ENCODE assay signal across 1 cellular context in the genomic region with DNA sequence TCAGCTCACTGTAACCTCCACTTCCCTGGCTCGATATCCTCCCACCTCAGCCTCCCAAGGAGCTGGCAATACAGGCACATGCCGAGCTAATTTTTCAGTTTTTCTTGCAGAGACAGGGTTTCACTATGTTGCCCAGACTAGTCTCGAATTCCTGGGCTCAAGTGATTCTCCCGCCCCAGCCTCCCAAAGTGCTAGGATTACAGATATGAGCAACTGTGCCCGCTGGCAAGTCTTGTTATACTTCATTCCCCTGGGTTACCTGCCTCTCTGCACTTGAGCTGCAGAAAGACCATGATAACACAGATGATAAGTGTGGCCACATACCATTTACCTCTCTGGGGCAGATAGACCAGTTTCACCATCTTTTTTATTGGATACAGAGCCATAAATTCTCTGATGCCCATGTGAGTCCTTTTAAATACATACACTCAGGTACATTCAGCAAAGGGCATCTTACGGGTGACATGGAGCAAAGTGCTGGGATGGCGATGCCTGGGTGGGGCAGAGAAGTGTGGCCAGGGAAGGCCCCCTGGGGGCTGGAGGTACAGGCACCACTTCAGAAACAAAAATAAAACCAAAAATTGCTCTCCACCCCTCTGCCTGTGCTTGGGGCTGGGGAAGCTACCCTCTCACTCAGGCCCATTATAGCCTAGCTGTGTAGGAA.
A peak's percentile ranks its signal among the peaks of the same experiment; 100 is the strongest.
TF ChIP-seq lines count a peak whose summit lies in the region.

No MANE protein-coding gene starts in this region.

TF ChIP-seq in HepG2, 621 proteins besides CTCF, POLR2A, EP300 and RAD21 (continues in another document):
- TF ChIP-seq ZNF296 (CRISPR knock-in tag; conservative IDR thresholded peaks at IDR 0.05), result no peak
- peak; percentile 62 for TF ChIP-seq POLR2G (IDR thresholded peaks at IDR 0.05; ENCODE audit: low read depth, low read length)
- TF ChIP-seq, protein P1, sequence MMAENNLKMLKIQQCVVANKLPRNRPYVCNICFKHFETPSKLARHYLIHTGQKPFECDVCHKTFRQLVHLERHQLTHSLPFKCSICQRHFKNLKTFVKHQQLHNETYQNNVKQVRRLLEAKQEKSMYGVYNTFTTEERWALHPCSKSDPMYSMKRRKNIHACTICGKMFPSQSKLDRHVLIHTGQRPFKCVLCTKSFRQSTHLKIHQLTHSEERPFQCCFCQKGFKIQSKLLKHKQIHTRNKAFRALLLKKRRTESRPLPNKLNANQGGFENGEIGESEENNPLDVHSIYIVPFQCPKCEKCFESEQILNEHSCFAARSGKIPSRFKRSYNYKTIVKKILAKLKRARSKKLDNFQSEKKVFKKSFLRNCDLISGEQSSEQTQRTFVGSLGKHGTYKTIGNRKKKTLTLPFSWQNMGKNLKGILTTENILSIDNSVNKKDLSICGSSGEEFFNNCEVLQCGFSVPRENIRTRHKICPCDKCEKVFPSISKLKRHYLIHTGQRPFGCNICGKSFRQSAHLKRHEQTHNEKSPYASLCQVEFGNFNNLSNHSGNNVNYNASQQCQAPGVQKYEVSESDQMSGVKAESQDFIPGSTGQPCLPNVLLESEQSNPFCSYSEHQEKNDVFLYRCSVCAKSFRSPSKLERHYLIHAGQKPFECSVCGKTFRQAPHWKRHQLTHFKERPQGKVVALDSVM (CRISPR knock-in tag; IDR thresholded peaks at IDR 0.05), result peak; percentile 29; the same call in 1 of the 2 replicates
- no peak for TF ChIP-seq ZNF841 (CRISPR knock-in tag; IDR thresholded peaks at IDR 0.05; ENCODE audit: borderline replicate concordance)
- TF ChIP-seq, protein P2, sequence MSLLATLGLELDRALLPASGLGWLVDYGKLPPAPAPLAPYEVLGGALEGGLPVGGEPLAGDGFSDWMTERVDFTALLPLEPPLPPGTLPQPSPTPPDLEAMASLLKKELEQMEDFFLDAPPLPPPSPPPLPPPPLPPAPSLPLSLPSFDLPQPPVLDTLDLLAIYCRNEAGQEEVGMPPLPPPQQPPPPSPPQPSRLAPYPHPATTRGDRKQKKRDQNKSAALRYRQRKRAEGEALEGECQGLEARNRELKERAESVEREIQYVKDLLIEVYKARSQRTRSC (CRISPR knock-in tag; IDR thresholded peaks at IDR 0.05; ENCODE audit: low read depth), result 0 out of 2 replicates have a peak, but pooled peaks have one; percentile 67
- TF ChIP-seq SP140L (CRISPR knock-in tag; IDR thresholded peaks at IDR 0.05; ENCODE audit: borderline replicate concordance), result no peak
- no peak for TF ChIP-seq HOXA3 (CRISPR knock-in tag; IDR thresholded peaks at IDR 0.05)
- no peak for TF ChIP-seq ZBTB20 (CRISPR knock-in tag; IDR thresholded peaks at IDR 0.05; ENCODE audit: borderline replicate concordance, low read depth)
- TF ChIP-seq, protein P3, sequence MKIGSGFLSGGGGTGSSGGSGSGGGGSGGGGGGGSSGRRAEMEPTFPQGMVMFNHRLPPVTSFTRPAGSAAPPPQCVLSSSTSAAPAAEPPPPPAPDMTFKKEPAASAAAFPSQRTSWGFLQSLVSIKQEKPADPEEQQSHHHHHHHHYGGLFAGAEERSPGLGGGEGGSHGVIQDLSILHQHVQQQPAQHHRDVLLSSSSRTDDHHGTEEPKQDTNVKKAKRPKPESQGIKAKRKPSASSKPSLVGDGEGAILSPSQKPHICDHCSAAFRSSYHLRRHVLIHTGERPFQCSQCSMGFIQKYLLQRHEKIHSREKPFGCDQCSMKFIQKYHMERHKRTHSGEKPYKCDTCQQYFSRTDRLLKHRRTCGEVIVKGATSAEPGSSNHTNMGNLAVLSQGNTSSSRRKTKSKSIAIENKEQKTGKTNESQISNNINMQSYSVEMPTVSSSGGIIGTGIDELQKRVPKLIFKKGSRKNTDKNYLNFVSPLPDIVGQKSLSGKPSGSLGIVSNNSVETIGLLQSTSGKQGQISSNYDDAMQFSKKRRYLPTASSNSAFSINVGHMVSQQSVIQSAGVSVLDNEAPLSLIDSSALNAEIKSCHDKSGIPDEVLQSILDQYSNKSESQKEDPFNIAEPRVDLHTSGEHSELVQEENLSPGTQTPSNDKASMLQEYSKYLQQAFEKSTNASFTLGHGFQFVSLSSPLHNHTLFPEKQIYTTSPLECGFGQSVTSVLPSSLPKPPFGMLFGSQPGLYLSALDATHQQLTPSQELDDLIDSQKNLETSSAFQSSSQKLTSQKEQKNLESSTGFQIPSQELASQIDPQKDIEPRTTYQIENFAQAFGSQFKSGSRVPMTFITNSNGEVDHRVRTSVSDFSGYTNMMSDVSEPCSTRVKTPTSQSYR (CRISPR knock-in tag; IDR thresholded peaks at IDR 0.05; ENCODE audit: borderline replicate concordance), result no peak
- TF ChIP-seq, protein P4, sequence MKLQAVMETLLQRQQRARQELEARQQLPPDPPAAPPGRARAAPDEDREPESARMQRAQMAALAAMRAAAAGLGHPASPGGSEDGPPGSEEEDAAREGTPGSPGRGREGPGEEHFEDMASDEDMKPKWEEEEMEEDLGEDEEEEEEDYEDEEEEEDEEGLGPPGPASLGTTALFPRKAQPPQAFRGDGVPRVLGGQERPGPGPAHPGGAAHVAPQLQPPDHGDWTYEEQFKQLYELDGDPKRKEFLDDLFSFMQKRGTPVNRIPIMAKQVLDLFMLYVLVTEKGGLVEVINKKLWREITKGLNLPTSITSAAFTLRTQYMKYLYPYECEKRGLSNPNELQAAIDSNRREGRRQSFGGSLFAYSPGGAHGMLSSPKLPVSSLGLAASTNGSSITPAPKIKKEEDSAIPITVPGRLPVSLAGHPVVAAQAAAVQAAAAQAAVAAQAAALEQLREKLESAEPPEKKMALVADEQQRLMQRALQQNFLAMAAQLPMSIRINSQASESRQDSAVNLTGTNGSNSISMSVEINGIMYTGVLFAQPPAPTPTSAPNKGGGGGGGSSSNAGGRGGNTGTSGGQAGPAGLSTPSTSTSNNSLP (IDR thresholded peaks at IDR 0.05; ENCODE audit: low read depth, low read length), result no peak
- no peak for TF ChIP-seq SKI (IDR thresholded peaks at IDR 0.05; ENCODE audit: partially characterized antibody)
- TF ChIP-seq, protein P5, sequence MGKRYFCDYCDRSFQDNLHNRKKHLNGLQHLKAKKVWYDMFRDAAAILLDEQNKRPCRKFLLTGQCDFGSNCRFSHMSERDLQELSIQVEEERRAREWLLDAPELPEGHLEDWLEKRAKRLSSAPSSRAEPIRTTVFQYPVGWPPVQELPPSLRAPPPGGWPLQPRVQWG (CRISPR knock-in tag; IDR thresholded peaks at IDR 0.05; ENCODE audit: borderline replicate concordance, low read depth), result no peak
- TF ChIP-seq ZBTB7B (CRISPR knock-in tag; IDR thresholded peaks at IDR 0.05), result no peak
- TF ChIP-seq, protein P6, sequence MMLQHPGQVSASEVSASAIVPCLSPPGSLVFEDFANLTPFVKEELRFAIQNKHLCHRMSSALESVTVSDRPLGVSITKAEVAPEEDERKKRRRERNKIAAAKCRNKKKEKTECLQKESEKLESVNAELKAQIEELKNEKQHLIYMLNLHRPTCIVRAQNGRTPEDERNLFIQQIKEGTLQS (CRISPR knock-in tag; IDR thresholded peaks at IDR 0.05), result no peak
- no peak for TF ChIP-seq ZNF432 (CRISPR knock-in tag; IDR thresholded peaks at IDR 0.05; ENCODE audit: borderline replicate concordance)
- no peak for TF ChIP-seq GTF3A (CRISPR knock-in tag; conservative IDR thresholded peaks at IDR 0.05)
- TF ChIP-seq, protein P7, sequence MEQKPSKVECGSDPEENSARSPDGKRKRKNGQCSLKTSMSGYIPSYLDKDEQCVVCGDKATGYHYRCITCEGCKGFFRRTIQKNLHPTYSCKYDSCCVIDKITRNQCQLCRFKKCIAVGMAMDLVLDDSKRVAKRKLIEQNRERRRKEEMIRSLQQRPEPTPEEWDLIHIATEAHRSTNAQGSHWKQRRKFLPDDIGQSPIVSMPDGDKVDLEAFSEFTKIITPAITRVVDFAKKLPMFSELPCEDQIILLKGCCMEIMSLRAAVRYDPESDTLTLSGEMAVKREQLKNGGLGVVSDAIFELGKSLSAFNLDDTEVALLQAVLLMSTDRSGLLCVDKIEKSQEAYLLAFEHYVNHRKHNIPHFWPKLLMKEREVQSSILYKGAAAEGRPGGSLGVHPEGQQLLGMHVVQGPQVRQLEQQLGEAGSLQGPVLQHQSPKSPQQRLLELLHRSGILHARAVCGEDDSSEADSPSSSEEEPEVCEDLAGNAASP (CRISPR knock-in tag; IDR thresholded peaks at IDR 0.05; ENCODE audit: borderline replicate concordance), result no peak
- TF ChIP-seq ZNF629 (CRISPR knock-in tag; conservative IDR thresholded peaks at IDR 0.05), result no peak
- TF ChIP-seq, protein P8, sequence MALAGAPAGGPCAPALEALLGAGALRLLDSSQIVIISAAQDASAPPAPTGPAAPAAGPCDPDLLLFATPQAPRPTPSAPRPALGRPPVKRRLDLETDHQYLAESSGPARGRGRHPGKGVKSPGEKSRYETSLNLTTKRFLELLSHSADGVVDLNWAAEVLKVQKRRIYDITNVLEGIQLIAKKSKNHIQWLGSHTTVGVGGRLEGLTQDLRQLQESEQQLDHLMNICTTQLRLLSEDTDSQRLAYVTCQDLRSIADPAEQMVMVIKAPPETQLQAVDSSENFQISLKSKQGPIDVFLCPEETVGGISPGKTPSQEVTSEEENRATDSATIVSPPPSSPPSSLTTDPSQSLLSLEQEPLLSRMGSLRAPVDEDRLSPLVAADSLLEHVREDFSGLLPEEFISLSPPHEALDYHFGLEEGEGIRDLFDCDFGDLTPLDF (CRISPR knock-in tag; IDR thresholded peaks at IDR 0.05), result no peak
- no peak for TF ChIP-seq ZC3H4 (CRISPR knock-in tag; IDR thresholded peaks at IDR 0.05; ENCODE audit: borderline replicate concordance)
- 0 out of 2 replicates have a peak, but pooled peaks have one; percentile 11 for TF ChIP-seq NR2C2 (CRISPR knock-in tag; IDR thresholded peaks at IDR 0.05; ENCODE audit: borderline replicate concordance)
- TF ChIP-seq, protein P9, sequence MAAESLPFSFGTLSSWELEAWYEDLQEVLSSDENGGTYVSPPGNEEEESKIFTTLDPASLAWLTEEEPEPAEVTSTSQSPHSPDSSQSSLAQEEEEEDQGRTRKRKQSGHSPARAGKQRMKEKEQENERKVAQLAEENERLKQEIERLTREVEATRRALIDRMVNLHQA (CRISPR knock-in tag; IDR thresholded peaks at IDR 0.05), result no peak
- TF ChIP-seq ZFP36 (IDR thresholded peaks at IDR 0.05; ENCODE audit: borderline replicate concordance, low read depth, low read length, partially characterized antibody), result no peak
- TF ChIP-seq CCAR2 (optimal IDR thresholded peaks at IDR 0.05; ENCODE audit: low read depth, low read length), result no peak
- TF ChIP-seq, protein P10, sequence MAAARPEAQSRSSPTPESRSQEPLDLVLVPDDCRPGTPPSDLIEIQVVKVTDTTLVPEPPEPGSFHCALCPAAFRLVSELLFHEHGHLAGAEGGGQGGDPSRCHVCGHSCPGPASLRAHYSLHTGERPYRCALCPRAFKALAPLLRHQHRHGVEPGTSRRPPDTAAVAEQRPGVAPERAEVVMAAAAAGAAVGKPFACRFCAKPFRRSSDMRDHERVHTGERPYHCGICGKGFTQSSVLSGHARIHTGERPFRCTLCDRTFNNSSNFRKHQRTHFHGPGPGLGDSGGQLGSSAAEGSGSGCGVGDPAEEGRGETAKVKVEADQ (CRISPR knock-in tag; IDR thresholded peaks at IDR 0.05; ENCODE audit: borderline replicate concordance), result no peak
- TF ChIP-seq ZNF251 (CRISPR knock-in tag; IDR thresholded peaks at IDR 0.05), result no peak
- TF ChIP-seq GATA4 (IDR thresholded peaks at IDR 0.05; ENCODE audit: borderline replicate concordance, low read depth), result no peak
- no peak for TF ChIP-seq ZNF670 (CRISPR knock-in tag; IDR thresholded peaks at IDR 0.05; ENCODE audit: borderline replicate concordance)
- TF ChIP-seq STAG1 (CRISPR knock-in tag; IDR thresholded peaks at IDR 0.05), result no peak
- TF ChIP-seq, protein P11, sequence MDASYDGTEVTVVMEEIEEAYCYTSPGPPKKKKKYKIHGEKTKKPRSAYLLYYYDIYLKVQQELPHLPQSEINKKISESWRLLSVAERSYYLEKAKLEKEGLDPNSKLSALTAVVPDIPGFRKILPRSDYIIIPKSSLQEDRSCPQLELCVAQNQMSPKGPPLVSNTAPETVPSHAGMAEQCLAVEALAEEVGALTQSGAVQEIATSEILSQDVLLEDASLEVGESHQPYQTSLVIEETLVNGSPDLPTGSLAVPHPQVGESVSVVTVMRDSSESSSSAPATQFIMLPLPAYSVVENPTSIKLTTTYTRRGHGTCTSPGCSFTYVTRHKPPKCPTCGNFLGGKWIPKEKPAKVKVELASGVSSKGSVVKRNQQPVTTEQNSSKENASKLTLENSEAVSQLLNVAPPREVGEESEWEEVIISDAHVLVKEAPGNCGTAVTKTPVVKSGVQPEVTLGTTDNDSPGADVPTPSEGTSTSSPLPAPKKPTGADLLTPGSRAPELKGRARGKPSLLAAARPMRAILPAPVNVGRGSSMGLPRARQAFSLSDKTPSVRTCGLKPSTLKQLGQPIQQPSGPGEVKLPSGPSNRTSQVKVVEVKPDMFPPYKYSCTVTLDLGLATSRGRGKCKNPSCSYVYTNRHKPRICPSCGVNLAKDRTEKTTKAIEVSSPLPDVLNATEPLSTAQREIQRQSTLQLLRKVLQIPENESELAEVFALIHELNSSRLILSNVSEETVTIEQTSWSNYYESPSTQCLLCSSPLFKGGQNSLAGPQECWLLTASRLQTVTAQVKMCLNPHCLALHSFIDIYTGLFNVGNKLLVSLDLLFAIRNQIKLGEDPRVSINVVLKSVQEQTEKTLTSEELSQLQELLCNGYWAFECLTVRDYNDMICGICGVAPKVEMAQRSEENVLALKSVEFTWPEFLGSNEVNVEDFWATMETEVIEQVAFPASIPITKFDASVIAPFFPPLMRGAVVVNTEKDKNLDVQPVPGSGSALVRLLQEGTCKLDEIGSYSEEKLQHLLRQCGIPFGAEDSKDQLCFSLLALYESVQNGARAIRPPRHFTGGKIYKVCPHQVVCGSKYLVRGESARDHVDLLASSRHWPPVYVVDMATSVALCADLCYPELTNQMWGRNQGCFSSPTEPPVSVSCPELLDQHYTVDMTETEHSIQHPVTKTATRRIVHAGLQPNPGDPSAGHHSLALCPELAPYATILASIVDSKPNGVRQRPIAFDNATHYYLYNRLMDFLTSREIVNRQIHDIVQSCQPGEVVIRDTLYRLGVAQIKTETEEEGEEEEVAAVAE (CRISPR knock-in tag; IDR thresholded peaks at IDR 0.05; ENCODE audit: borderline replicate concordance), result no peak
- no peak for TF ChIP-seq ZNF207 (IDR thresholded peaks at IDR 0.05; ENCODE audit: borderline replicate concordance)
- TF ChIP-seq, protein P12, sequence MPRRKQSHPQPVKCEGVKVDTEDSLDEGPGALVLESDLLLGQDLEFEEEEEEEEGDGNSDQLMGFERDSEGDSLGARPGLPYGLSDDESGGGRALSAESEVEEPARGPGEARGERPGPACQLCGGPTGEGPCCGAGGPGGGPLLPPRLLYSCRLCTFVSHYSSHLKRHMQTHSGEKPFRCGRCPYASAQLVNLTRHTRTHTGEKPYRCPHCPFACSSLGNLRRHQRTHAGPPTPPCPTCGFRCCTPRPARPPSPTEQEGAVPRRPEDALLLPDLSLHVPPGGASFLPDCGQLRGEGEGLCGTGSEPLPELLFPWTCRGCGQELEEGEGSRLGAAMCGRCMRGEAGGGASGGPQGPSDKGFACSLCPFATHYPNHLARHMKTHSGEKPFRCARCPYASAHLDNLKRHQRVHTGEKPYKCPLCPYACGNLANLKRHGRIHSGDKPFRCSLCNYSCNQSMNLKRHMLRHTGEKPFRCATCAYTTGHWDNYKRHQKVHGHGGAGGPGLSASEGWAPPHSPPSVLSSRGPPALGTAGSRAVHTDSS (CRISPR knock-in tag; conservative IDR thresholded peaks at IDR 0.05), result no peak
- TF ChIP-seq ZNF619 (CRISPR knock-in tag; IDR thresholded peaks at IDR 0.05), result no peak
- peak; percentile 24 for TF ChIP-seq RBM22 (optimal IDR thresholded peaks at IDR 0.05; ENCODE audit: low read length)
- no peak for TF ChIP-seq FOXA1 (IDR thresholded peaks at IDR 0.05)
- no peak for TF ChIP-seq FOXA1 (CRISPR knock-in tag; IDR thresholded peaks at IDR 0.05)
- TF ChIP-seq EHMT2 (IDR thresholded peaks at IDR 0.05; ENCODE audit: borderline replicate concordance, low read depth, low read length), result no peak
